ENCODE assay signal across 21 cellular contexts in the genomic region with DNA sequence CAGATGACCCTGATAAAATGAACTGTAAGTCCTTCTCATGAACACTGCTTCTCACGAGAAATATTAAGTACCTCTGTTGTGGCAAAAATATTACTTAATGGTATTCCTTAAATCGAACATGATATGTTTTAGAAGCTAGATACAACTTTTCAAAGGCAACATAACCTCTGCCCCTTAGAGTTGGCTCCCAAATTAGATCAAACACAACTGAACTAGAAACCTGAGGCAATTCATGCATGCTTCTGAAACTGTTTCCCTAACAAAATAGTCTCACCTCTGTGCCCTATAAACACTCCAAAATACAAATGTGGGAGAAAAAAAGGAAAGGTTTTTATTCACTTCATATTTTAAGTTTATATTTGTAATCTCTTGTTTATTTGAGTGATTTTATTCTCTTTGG.
"Had no signal": no experiment of that assay in that cellular context is flagged by ENCODE, and none has a peak within 500 bp of the region (broad histone marks: within the 10 kb centered on the region; RNA-seq: fewer than 3 reads in every experiment).

No MANE protein-coding gene starts in this region.

- H3K27ac ChIP-seq: HL-60, SJSA1 had no signal

- DNase-seq: KBM-7, MV-4-11, NCI-H1048, NCI-H1105, NCI-H1417, NCI-H1436 treated with DMSO at 0.1 percent for 48 hours, NCI-H1694, NCI-H187 treated with DMSO at 0.1 percent for 48 hours, NCI-H2029 treated with DMSO at 0.1 percent for 48 hours, NCI-H226, NCI-H510A, NCI-H524 treated with DMSO at 0.1 percent for 48 hours, NCI-H69, NCI-H774, Right ventricle myocardium superior, RPMI8226, SIG-M5, SK-N-SH, SW 1271 had no signal

- H3K36me3 ChIP-seq: SJSA1 had no signal

- H3K4me3 ChIP-seq: SJSA1 had no signal

- H3K4me1 ChIP-seq: SJSA1 had no signal

- H3K9me3 ChIP-seq: SJSA1, SK-N-SH had no signal

- H3K27me3 ChIP-seq: SJSA1 had no signal
